In genomic region chr1:54888080-54888733, GRCh38 we compare ENCODE assay signal across 8 cellular contexts. TPM values are rescaled to one million over a fixed set of nuclear protein-coding genes. Genes with fewer than 3 reads are reported as not detected.
DNase-seq lines count a peak whose midpoint lies in the region; ATAC-seq and TF ChIP-seq lines count a peak whose summit lies in the region.

No MANE protein-coding gene starts in this region.

- H3K36me3 Mint-ChIP-seq in neural crest cell (ENCODE audit: low read depth) = peaks cover 8% of the 10 kb centered on the region

- peak overlapping the region in 58 of 59 donors; percentile 7 to 97 (median 91) for H3K27ac ChIP-seq in dorsolateral prefrontal cortex

- TF ChIP-seq CTCF in GM12864 (IDR thresholded peaks at IDR 0.05; ENCODE audit: low read depth, low read length, missing control alignments) (no peak), dorsolateral prefrontal cortex (IDR thresholded peaks at IDR 0.05 in 54 of 56, conservative IDR thresholded peaks at IDR 0.05 in 2 of 56; ENCODE audit: low read depth in 1 of 56, partially characterized antibody in 56 of 56) (peak in 2 of 56 donors; percentile 2 to 8), neural crest cell (conservative IDR thresholded peaks at IDR 0.05) (no peak)

- no peaks in the 10 kb centered on the region for H3K27me3 Mint-ChIP-seq in neural crest cell (ENCODE audit: low read depth)

- intact Hi-C loops in dorsolateral prefrontal cortex (cut with DNase I) = loop anchor here (5.0 kb wide), 3 partner anchors 59 to 184 kb away; partner anchors contain the start of gene PARS2 (in 1 of the 2)

- peak overlapping the region; percentile 87 for H3K27ac Mint-ChIP-seq in neural crest cell (ENCODE audit: unreplicated experiment)

- H3K4me3 ChIP-seq in GM12864 (ENCODE audit: low read depth, low read length) (peak overlapping the region; percentile 79), dorsolateral prefrontal cortex (peak overlapping the region in 54 of 59 donors; percentile 69 to 98 (median 91))

- DNase-seq in GM12864 (ENCODE audit: low read depth) (no peak), NCI-H345 treated with DMSO at 0.1 percent for 48 hours (lab: John Stamatoyannopoulos, UW; ENCODE audit: unreplicated experiment) (peak; percentile 35), dorsolateral prefrontal cortex (no peak), neural crest cell (ENCODE audit: low read depth, low spot score) (no peak), germinal center (ENCODE audit: low spot score) (no peak), hippocampal formation (lab: John Stamatoyannopoulos, UW) (no peak)
- no peak for DNase-seq in stimulated activated CD4-positive, alpha-beta T cell treated with anti-CD3 and anti-CD28 coated beads, Interleukin-4, amount 100 ng/mL, for 24 hours

- ATAC-seq in HG02759 (IDR thresholded peaks at IDR 0.05; ENCODE audit: unreplicated experiment) = no peak

- H3K4me1 Mint-ChIP-seq in neural crest cell = peaks cover 53% of the 10 kb centered on the region

- peak overlapping the region; percentile 97 for H3K4me3 Mint-ChIP-seq in neural crest cell

- no peaks in the 10 kb centered on the region for H3K27me3 ChIP-seq in dorsolateral prefrontal cortex

- H3K9me3 Mint-ChIP-seq in neural crest cell = no peaks in the 10 kb centered on the region

RNA-seq across cellular contexts. Expression of gene DHCR24, which starts 1.2 kb away (rescaled TPM):
- total RNA-seq in dorsolateral prefrontal cortex (100 to 1,000 TPM in 117 of 120 experiments, 10 to 100 TPM in 3; 81.5 to 336 (median 168) TPM), neural crest cell (396 and 417 TPM in 2 replicates)
